ENCODE assay signal across 8 cellular contexts in genomic region chr1:78114034-78114956, GRCh38.
A peak's percentile ranks its signal among the peaks of the same experiment; 100 is the strongest.
DNase-seq lines count a peak whose midpoint lies in the region; ATAC-seq lines count a peak whose summit lies in the region.

No MANE protein-coding gene starts in this region.

- no peaks in the 10 kb centered on the region for H3K9me3 Mint-ChIP-seq in CD8-positive, alpha-beta memory T cell
- no peaks in the 10 kb centered on the region for H3K9me3 Mint-ChIP-seq in activated CD4-positive, alpha-beta T cell treated with anti-CD3 and anti-CD28 coated beads for 36 hours (ENCODE audit: low read depth)
- H3K9me3 Mint-ChIP-seq in memory B cell: no peaks in the 10 kb centered on the region
- H3K9me3 Mint-ChIP-seq in stimulated activated effector memory CD8-positive, alpha-beta T cell treated with anti-CD3 and anti-CD28 coated beads, Interleukin-12 subunit alpha, Interleukin-12 subunit beta, amount 100 ng/mL, for 72 hours: no peaks in the 10 kb centered on the region

- peak; percentile 15 to 58 (median 46) for DNase-seq in CD8-positive, alpha-beta memory T cell
- DNase-seq in NCI-H446 (lab: John Stamatoyannopoulos, UW) (peak; percentile 79 to 90), memory B cell (ENCODE audit: low spot score in 2 of 2) (peak; percentile 51 to 55)
- peak; percentile 72 for DNase-seq in activated CD4-positive, alpha-beta T cell treated with anti-CD3 and anti-CD28 coated beads for 36 hours
- DNase-seq in effector CD4-positive, alpha-beta T cell: peak; percentile 23
- peak; percentile 23 to 61 for DNase-seq in stimulated activated effector memory CD8-positive, alpha-beta T cell treated with anti-CD3 and anti-CD28 coated beads, Interleukin-12 subunit alpha, Interleukin-12 subunit beta, amount 100 ng/mL, for 72 hours (ENCODE audit: low spot score in 2 of 2)

- POLR2A ChIA-PET in CD8-positive, alpha-beta memory T cell (lab: Charles Lee): interaction anchor here (1.0 kb wide), 1 partner anchor 136 kb away, joined by 4 read pairs; the partner anchor contains the start of gene FUBP1
- POLR2A ChIA-PET in activated CD4-positive, alpha-beta T cell treated with anti-CD3 and anti-CD28 coated beads for 36 hours (lab: Charles Lee): interaction anchor here (0.6 to 1.9 kb wide), 6 partner anchors 13 to 136 kb away, joined by 3 to 30 read pairs (median 4); partner anchors contain the start of genes DNAJB4 and FUBP1

- no peaks in the 10 kb centered on the region for H3K36me3 Mint-ChIP-seq in CD8-positive, alpha-beta memory T cell
- no peaks in the 10 kb centered on the region for H3K36me3 Mint-ChIP-seq in activated CD4-positive, alpha-beta T cell treated with anti-CD3 and anti-CD28 coated beads for 36 hours (ENCODE audit: low read depth)
- no peaks in the 10 kb centered on the region for H3K36me3 Mint-ChIP-seq in memory B cell
- H3K36me3 Mint-ChIP-seq in stimulated activated effector memory CD8-positive, alpha-beta T cell treated with anti-CD3 and anti-CD28 coated beads, Interleukin-12 subunit alpha, Interleukin-12 subunit beta, amount 100 ng/mL, for 72 hours: no peaks in the 10 kb centered on the region

- CTCF ChIA-PET in CD8-positive, alpha-beta memory T cell (lab: Charles Lee): interaction anchor here (0.7 to 2.0 kb wide), 18 partner anchors 9 to 1960 kb away, joined by 3 to 11 read pairs (median 4); partner anchors contain the start of gene DNAJB4
- CTCF ChIA-PET in activated CD4-positive, alpha-beta T cell treated with anti-CD3 and anti-CD28 coated beads for 36 hours (lab: Charles Lee): interaction anchor here (0.6 to 3.3 kb wide), 26 partner anchors 11 to 568 kb away, joined by 3 to 20 read pairs (median 4); partner anchors contain the start of genes DNAJB4, FUBP1 and GIPC2

- no peak overlapping the region for H3K27ac ChIP-seq in CD8-positive, alpha-beta memory T cell (ENCODE audit: low read depth, low read length)

- H3K4me1 Mint-ChIP-seq in CD8-positive, alpha-beta memory T cell: peaks cover 0 to 4% (median 0%) of the 10 kb centered on the region in 3 donors
- H3K4me1 Mint-ChIP-seq in activated CD4-positive, alpha-beta T cell treated with anti-CD3 and anti-CD28 coated beads for 36 hours: peaks cover 5% of the 10 kb centered on the region
- no peaks in the 10 kb centered on the region for H3K4me1 Mint-ChIP-seq in memory B cell
- H3K4me1 Mint-ChIP-seq in stimulated activated effector memory CD8-positive, alpha-beta T cell treated with anti-CD3 and anti-CD28 coated beads, Interleukin-12 subunit alpha, Interleukin-12 subunit beta, amount 100 ng/mL, for 72 hours: no peaks in the 10 kb centered on the region

- intact Hi-C loops in activated CD4-positive, alpha-beta T cell treated with anti-CD3 and anti-CD28 coated beads for 36 hours (cut with DNase I, micrococcal nuclease): loop anchor here (1.0 to 10.0 kb wide), 11 partner anchors 67 to 1959 kb away; partner anchors contain the start of genes FUBP1 (in 2 of the 2), DNAJB4 (in 1 of the 2), GIPC2 (in 1 of the 2) and ZZZ3 (in 1 of the 2)

- no peak overlapping the region for H3K4me3 Mint-ChIP-seq in CD8-positive, alpha-beta memory T cell
- H3K4me3 Mint-ChIP-seq in activated CD4-positive, alpha-beta T cell treated with anti-CD3 and anti-CD28 coated beads for 36 hours: no peak overlapping the region
- H3K4me3 Mint-ChIP-seq in memory B cell: no peak overlapping the region
- no peak overlapping the region for H3K4me3 Mint-ChIP-seq in stimulated activated effector memory CD8-positive, alpha-beta T cell treated with anti-CD3 and anti-CD28 coated beads, Interleukin-12 subunit alpha, Interleukin-12 subunit beta, amount 100 ng/mL, for 72 hours

- peaks cover 0 to 5% of the 10 kb centered on the region in 2 donors for H3K27me3 Mint-ChIP-seq in CD8-positive, alpha-beta memory T cell
- no peaks in the 10 kb centered on the region for H3K27me3 Mint-ChIP-seq in activated CD4-positive, alpha-beta T cell treated with anti-CD3 and anti-CD28 coated beads for 36 hours
- peaks cover 2% of the 10 kb centered on the region for H3K27me3 Mint-ChIP-seq in memory B cell

- no peaks in the 10 kb centered on the region for H3K36me3 ChIP-seq in CD8-positive, alpha-beta memory T cell (ENCODE audit: insufficient read depth, low read length)

- H3K27me3 ChIP-seq in CD8-positive, alpha-beta memory T cell (ENCODE audit: insufficient read depth, low read length, poor library complexity, severe bottlenecking): no peaks in the 10 kb centered on the region

- ATAC-seq in GM19328 (IDR thresholded peaks at IDR 0.05; ENCODE audit: unreplicated experiment) (peak; percentile 93), HG03378 (IDR thresholded peaks at IDR 0.05; ENCODE audit: unreplicated experiment) (peak; percentile 95), memory B cell (ENCODE audit: low read depth) (peak; percentile 81)
- peak; percentile 93 for ATAC-seq in activated CD4-positive, alpha-beta T cell treated with anti-CD3 and anti-CD28 coated beads for 36 hours
- ATAC-seq in stimulated activated effector memory CD8-positive, alpha-beta T cell treated with anti-CD3 and anti-CD28 coated beads, Interleukin-12 subunit alpha, Interleukin-12 subunit beta, amount 100 ng/mL, for 72 hours: peak; percentile 81

- no peak overlapping the region for H3K27ac Mint-ChIP-seq in CD8-positive, alpha-beta memory T cell
- H3K27ac Mint-ChIP-seq in activated CD4-positive, alpha-beta T cell treated with anti-CD3 and anti-CD28 coated beads for 36 hours: no peak overlapping the region
- H3K27ac Mint-ChIP-seq in memory B cell: no peak overlapping the region
- H3K27ac Mint-ChIP-seq in stimulated activated effector memory CD8-positive, alpha-beta T cell treated with anti-CD3 and anti-CD28 coated beads, Interleukin-12 subunit alpha, Interleukin-12 subunit beta, amount 100 ng/mL, for 72 hours: no peak overlapping the region

- H3K4me1 ChIP-seq in CD8-positive, alpha-beta memory T cell (ENCODE audit: insufficient read depth, low read length): no peaks in the 10 kb centered on the region

- no peaks in the 10 kb centered on the region for H3K9me3 ChIP-seq in CD8-positive, alpha-beta memory T cell (ENCODE audit: low read length)

- no peak overlapping the region for H3K4me3 ChIP-seq in CD8-positive, alpha-beta memory T cell (ENCODE audit: low read length)

Comparison
In these comparisons a context has a peak if more than half of its experiments do, and no peak if none do; other contexts are left out.
1. DNase-seq: peak in every context shown above with its lines; median percentile 84 in NCI-H446; 72 in activated CD4-positive, alpha-beta T cell treated with anti-CD3 and anti-CD28 coated beads for 36 hours; 53 in memory B cell; 46 in CD8-positive, alpha-beta memory T cell; 42 in stimulated activated effector memory CD8-positive, alpha-beta T cell treated with anti-CD3 and anti-CD28 coated beads, Interleukin-12 subunit alpha, Interleukin-12 subunit beta, amount 100 ng/mL, for 72 hours; 23 in effector CD4-positive, alpha-beta T cell.